Comparison of ENCODE assay signal across 1 cellular context in the genomic region with DNA sequence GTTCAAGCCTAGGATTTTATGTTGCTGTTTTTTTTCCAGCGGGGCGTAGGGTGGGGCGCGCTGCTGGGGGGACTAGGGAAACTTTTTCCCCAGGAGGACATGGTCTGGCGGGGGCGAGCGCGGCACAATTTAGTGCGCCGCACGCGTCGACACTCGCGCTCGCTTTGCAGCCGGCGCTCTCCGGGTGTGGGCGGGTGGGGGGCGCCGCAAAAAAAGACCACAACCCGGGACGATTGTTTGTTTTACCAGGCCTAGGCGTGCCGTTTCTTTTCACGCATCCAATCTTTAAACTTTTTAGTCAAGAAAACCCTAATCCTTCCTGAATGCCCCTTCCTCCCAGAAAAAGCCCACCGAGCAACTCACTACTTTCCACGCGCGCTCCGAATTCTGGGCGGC.
TF ChIP-seq lines count a peak whose summit lies in the region.

No MANE protein-coding gene starts in this region.

TF ChIP-seq in K562, 482 proteins besides CTCF, POLR2A, EP300 and RAD21 (continued from another document):
- TF ChIP-seq, protein P1, sequence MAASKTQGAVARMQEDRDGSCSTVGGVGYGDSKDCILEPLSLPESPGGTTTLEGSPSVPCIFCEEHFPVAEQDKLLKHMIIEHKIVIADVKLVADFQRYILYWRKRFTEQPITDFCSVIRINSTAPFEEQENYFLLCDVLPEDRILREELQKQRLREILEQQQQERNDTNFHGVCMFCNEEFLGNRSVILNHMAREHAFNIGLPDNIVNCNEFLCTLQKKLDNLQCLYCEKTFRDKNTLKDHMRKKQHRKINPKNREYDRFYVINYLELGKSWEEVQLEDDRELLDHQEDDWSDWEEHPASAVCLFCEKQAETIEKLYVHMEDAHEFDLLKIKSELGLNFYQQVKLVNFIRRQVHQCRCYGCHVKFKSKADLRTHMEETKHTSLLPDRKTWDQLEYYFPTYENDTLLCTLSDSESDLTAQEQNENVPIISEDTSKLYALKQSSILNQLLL (CRISPR knock-in tag; IDR thresholded peaks at IDR 0.05; ENCODE audit: borderline replicate concordance): no peak
- TF ChIP-seq MTA1 (IDR thresholded peaks at IDR 0.05; ENCODE audit: borderline replicate concordance): 0 out of 2 replicates have a peak, but pooled peaks have one; percentile 23
- TF ChIP-seq KAT2B (IDR thresholded peaks at IDR 0.05; ENCODE audit: low read depth, low read length): no peak
